Comparison of ENCODE assay signal across 1 cellular context in the genomic region with DNA sequence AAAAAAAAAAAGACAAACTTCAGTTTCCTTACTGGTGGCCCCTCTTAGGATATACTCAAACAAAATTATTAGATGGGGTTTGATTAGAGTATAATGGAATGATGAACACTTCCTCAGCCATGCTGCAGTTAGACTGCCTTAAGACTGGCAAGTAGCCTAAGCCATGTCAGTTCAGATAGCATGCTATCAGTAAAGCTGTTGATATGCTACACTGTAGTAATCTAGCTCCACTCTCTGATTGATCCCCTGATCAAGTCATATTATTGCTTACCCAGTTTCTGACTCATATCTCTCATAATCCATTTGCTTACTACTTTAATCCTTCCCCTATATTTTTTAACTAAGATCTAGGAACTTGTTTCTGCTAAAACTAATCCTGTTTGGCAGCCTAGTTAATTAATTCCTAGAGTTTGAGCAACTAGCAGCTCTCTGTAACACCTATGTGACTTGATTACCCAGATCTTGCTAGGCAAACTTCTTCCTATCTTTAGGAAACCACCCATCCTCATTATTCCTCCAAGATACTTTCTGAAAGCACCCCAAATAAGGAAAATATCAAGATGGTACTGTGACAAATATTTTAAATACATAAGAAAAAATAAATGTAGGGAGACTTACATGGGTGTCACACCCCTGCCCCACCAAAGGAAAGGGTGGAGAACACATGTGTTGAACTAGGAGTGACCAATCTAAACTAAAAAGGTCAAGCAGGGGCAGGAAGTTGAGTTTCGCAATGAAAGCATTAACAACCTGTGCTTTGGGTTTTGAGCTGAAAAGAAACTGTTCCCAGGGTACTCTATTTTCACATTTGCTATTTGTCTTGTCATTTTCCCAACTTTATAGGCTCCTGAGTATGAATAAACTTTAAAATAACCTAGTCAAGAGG.
TF ChIP-seq lines count a peak whose summit lies in the region.

No MANE protein-coding gene starts in this region.

TF ChIP-seq in K562, 482 proteins besides CTCF, POLR2A, EP300 and RAD21 (continued from another document):
- TF ChIP-seq, protein P1, sequence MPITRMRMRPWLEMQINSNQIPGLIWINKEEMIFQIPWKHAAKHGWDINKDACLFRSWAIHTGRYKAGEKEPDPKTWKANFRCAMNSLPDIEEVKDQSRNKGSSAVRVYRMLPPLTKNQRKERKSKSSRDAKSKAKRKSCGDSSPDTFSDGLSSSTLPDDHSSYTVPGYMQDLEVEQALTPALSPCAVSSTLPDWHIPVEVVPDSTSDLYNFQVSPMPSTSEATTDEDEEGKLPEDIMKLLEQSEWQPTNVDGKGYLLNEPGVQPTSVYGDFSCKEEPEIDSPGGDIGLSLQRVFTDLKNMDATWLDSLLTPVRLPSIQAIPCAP (CRISPR knock-in tag; IDR thresholded peaks at IDR 0.05; ENCODE audit: borderline replicate concordance), result no peak
- TF ChIP-seq, protein P2, sequence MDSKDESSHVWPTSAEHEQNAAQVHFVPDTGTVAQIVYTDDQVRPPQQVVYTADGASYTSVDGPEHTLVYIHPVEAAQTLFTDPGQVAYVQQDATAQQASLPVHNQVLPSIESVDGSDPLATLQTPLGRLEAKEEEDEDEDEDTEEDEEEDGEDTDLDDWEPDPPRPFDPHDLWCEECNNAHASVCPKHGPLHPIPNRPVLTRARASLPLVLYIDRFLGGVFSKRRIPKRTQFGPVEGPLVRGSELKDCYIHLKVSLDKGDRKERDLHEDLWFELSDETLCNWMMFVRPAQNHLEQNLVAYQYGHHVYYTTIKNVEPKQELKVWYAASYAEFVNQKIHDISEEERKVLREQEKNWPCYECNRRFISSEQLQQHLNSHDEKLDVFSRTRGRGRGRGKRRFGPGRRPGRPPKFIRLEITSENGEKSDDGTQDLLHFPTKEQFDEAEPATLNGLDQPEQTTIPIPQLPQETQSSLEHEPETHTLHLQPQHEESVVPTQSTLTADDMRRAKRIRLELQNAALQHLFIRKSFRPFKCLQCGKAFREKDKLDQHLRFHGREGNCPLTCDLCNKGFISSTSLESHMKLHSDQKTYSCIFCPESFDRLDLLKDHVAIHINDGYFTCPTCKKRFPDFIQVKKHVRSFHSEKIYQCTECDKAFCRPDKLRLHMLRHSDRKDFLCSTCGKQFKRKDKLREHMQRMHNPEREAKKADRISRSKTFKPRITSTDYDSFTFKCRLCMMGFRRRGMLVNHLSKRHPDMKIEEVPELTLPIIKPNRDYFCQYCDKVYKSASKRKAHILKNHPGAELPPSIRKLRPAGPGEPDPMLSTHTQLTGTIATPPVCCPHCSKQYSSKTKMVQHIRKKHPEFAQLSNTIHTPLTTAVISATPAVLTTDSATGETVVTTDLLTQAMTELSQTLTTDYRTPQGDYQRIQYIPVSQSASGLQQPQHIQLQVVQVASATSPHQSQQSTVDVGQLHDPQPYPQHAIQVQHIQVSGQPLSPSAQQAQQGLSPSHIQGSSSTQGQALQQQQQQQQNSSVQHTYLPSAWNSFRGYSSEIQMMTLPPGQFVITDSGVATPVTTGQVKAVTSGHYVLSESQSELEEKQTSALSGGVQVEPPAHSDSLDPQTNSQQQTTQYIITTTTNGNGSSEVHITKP (IDR thresholded peaks at IDR 0.05; ENCODE audit: partially characterized antibody), result peak; percentile 83
- TF ChIP-seq SP1 (CRISPR knock-in tag; IDR thresholded peaks at IDR 0.05) (no peak), PHB2 (IDR thresholded peaks at IDR 0.05; ENCODE audit: low read depth) (no peak), TEAD1 (CRISPR knock-in tag; IDR thresholded peaks at IDR 0.05) (no peak), ZNF407 (IDR thresholded peaks at IDR 0.05; ENCODE audit: low read depth) (no peak), RBM34 (IDR thresholded peaks at IDR 0.05; ENCODE audit: borderline replicate concordance, insufficient read depth, low read length) (no peak), PHF8 (IDR thresholded peaks at IDR 0.05; ENCODE audit: borderline replicate concordance, low read length) (no peak), ZBTB2 (IDR thresholded peaks at IDR 0.05) (no peak), ZNF644 (tag; IDR thresholded peaks at IDR 0.05; ENCODE audit: low read depth) (no peak), DLX4 (CRISPR knock-in tag; IDR thresholded peaks at IDR 0.05) (no peak), CEBPB (tag; IDR thresholded peaks at IDR 0.05) (peak; percentile 93), SIN3A (IDR thresholded peaks at IDR 0.05; ENCODE audit: borderline replicate concordance in 2 of 2, control insufficient read depth in 1 of 2, low read depth in 2 of 2, low read length in 2 of 2) (no peak), NKRF (IDR thresholded peaks at IDR 0.05; ENCODE audit: borderline replicate concordance) (no peak), ZNF507 (tag; conservative IDR thresholded peaks at IDR 0.05) (no peak), ZNF41 (CRISPR knock-in tag; conservative IDR thresholded peaks at IDR 0.05) (no peak), NR2C1 (IDR thresholded peaks at IDR 0.05) (no peak), NR2C1 (tag; IDR thresholded peaks at IDR 0.05) (no peak), ETV1 (tag; conservative IDR thresholded peaks at IDR 0.05; ENCODE audit: low read depth) (peak; percentile 67), FOXJ2 (tag; IDR thresholded peaks at IDR 0.05) (no peak)
- TF ChIP-seq, protein P3, sequence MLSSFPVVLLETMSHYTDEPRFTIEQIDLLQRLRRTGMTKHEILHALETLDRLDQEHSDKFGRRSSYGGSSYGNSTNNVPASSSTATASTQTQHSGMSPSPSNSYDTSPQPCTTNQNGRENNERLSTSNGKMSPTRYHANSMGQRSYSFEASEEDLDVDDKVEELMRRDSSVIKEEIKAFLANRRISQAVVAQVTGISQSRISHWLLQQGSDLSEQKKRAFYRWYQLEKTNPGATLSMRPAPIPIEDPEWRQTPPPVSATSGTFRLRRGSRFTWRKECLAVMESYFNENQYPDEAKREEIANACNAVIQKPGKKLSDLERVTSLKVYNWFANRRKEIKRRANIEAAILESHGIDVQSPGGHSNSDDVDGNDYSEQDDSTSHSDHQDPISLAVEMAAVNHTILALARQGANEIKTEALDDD (IDR thresholded peaks at IDR 0.05), result peak; percentile 84
